In the genomic region with DNA sequence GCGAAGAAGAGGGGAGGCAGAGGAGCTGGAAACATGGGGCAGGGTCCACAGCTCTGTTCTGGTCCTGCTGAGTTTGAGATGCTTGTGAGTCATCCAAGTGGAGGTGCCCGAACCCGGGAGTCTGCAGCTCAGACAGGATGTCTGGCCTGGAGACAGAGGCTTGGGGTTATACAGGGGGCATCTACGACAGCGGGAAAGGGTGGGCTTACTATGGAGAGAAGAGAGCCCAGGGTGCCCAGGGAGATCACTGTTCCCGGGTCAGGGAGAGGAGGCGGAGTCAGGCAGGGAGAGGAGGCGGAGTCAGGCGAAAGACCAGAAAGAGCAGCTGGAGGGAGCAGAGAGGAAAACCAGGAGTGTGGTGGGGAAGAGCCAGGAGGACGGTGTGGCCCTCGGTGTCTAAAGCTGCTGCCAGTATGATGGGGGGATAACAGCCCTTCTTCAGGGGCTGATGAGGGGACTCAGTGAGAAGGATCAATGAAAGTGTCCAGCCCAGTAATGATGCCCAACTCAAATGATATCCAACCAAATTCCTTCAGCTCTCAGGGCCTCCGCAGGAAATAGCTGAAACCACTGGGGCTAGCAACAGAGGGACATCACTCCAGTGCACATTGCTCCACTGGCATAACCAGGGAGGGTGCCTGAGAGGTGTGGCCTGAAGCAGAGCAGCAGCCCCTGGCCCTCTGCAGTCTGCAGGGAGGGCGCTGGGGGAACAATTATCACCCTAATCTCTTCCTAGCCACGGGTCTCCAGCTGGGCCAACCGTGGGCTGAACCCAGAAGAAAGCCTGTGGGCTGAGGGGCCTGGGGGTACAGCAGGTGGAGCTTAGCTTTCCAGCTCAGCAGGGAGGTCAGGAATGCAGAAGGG, we compare ENCODE assay signal across 8 cellular contexts. TPM values are rescaled to one million over a fixed set of nuclear protein-coding genes. Genes with fewer than 3 reads are reported as not detected.
DNase-seq lines count a peak whose midpoint lies in the region; ATAC-seq and TF ChIP-seq lines count a peak whose summit lies in the region.

No MANE protein-coding gene starts in this region.

- no peaks in the 10 kb centered on the region for H3K36me3 ChIP-seq in mesodermal cell (ENCODE audit: control insufficient read depth, insufficient read depth, low read length)
- H3K36me3 ChIP-seq in effector memory CD4-positive, alpha-beta T cell (ENCODE audit: control insufficient read depth, insufficient read depth, low read length) = no peaks in the 10 kb centered on the region

- 9 to 17% methylated on average over 8 to 12 of the region's 15 CpGs for WGBS in mesodermal cell (ENCODE audit: insufficient coverage in 2 of 2), 2 experiments

- no peaks in the 10 kb centered on the region for H3K27me3 ChIP-seq in effector memory CD4-positive, alpha-beta T cell (replicated peaks; ENCODE audit: control insufficient read depth, insufficient read depth, low read length, poor library complexity, severe bottlenecking)

- intact Hi-C loops in Calu3 (cut with micrococcal nuclease; ENCODE audit: unreplicated experiment) = no loop called here

- H3K4me1 Mint-ChIP-seq in Calu3 (ENCODE audit: low read depth, unreplicated experiment) = peaks cover 57% of the 10 kb centered on the region

- no peaks in the 10 kb centered on the region for H3K9me3 ChIP-seq in mesodermal cell (ENCODE audit: control insufficient read depth, low read length)
- H3K9me3 ChIP-seq in effector memory CD4-positive, alpha-beta T cell (ENCODE audit: control insufficient read depth, low read length) = no peaks in the 10 kb centered on the region

- no peak for DNase-seq in Calu3
- DNase-seq in NCI-H2196 (lab: John Stamatoyannopoulos, UW; ENCODE audit: unreplicated experiment) = peak; percentile 59
- DNase-seq in cerebellar cortex (ENCODE audit: low spot score) = peak; percentile 66
- no peak for DNase-seq in epidermal melanocyte (ENCODE audit: insufficient read length, low spot score)
- no peak for DNase-seq in effector memory CD4-positive, alpha-beta T cell
- DNase-seq in inferior parietal cortex (ENCODE audit: extremely low spot score) = no peak

- CTCF ChIA-PET in Calu3 (lab: Charles Lee) = interaction anchor here (1.1 to 3.3 kb wide), 4 partner anchors 9 to 20 kb away, joined by 3 to 21 read pairs (median 6); a partner anchor contains a TSS

- no peak for ATAC-seq in GM18861 (IDR thresholded peaks at IDR 0.05; ENCODE audit: unreplicated experiment)

- H3K4me3 Mint-ChIP-seq in Calu3 (ENCODE audit: low read depth, unreplicated experiment) = peak overlapping the region; percentile 46

- H3K4me1 ChIP-seq in mesodermal cell (ENCODE audit: control insufficient read depth, insufficient read depth, low read length, poor library complexity, severe bottlenecking) = peaks cover 40% of the 10 kb centered on the region
- H3K4me1 ChIP-seq in effector memory CD4-positive, alpha-beta T cell (ENCODE audit: control insufficient read depth, insufficient read depth, low read length, poor library complexity, severe bottlenecking) = peaks cover 43% of the 10 kb centered on the region

- H3K27ac ChIP-seq in mesodermal cell (ENCODE audit: low read depth, low read length, severe bottlenecking) = peak overlapping the region; percentile 73
- no peak overlapping the region for H3K27ac ChIP-seq in effector memory CD4-positive, alpha-beta T cell (ENCODE audit: insufficient read depth, low read length, poor library complexity, severe bottlenecking)

- BruUV-seq in Calu3 (replicated peaks; lab: Mats Ljungman, UMichigan) = no TSS peak

- TF ChIP-seq CTCF in Calu3 (IDR thresholded peaks at IDR 0.05; ENCODE audit: unreplicated experiment) = no peak

- H3K4me3 ChIP-seq in mesodermal cell (ENCODE audit: extremely low read depth, insufficient read depth, low read length, poor library complexity, severe bottlenecking) = no peak overlapping the region
- H3K4me3 ChIP-seq in effector memory CD4-positive, alpha-beta T cell (ENCODE audit: insufficient read depth, low read depth, low read length, poor library complexity, severe bottlenecking) = no peak overlapping the region

- H3K9me3 Mint-ChIP-seq in Calu3 (ENCODE audit: low read depth, unreplicated experiment) = no peaks in the 10 kb centered on the region

- H3K27ac Mint-ChIP-seq in Calu3 (ENCODE audit: unreplicated experiment) = peak overlapping the region; percentile 75

- H3K36me3 Mint-ChIP-seq in Calu3 (ENCODE audit: insufficient read depth, unreplicated experiment) = peaks cover 40% of the 10 kb centered on the region

- no peaks in the 10 kb centered on the region for H3K27me3 Mint-ChIP-seq in Calu3 (ENCODE audit: unreplicated experiment)

RNA-seq across cellular contexts. Expression of a gene that starts 2.6 kb away (rescaled TPM):
- 166 and 169 TPM in 2 replicates for total RNA-seq in Calu3 (2022)
- polyA plus RNA-seq in mesodermal cell (2013, experiment 1 of 2) = 24.9 TPM
- 23.5 TPM for polyA plus RNA-seq in mesodermal cell (2013, experiment 2 of 2)

RNA-seq across cellular contexts. Expression of a gene that starts 9.5 kb away (rescaled TPM):
- 40.7 and 45.3 TPM in 2 replicates for total RNA-seq in Calu3 (2022)
- polyA plus RNA-seq in mesodermal cell (2013, experiment 1 of 2) = 59.5 TPM
- polyA plus RNA-seq in mesodermal cell (2013, experiment 2 of 2) = 49.2 TPM

RNA-seq across cellular contexts. Expression of a gene that starts 11.6 kb away (rescaled TPM):
- 29.8 and 30.6 TPM in 2 replicates for total RNA-seq in Calu3 (2022)
- polyA plus RNA-seq in mesodermal cell (2013, experiment 1 of 2) = 52.9 TPM
- polyA plus RNA-seq in mesodermal cell (2013, experiment 2 of 2) = 41.6 TPM

RNA-seq across cellular contexts. Expression of a gene that starts 15.1 kb away (rescaled TPM):
- total RNA-seq in Calu3 (2022) = 73.7 and 81.0 TPM in 2 replicates
- 18.8 TPM for polyA plus RNA-seq in mesodermal cell (2013, experiment 1 of 2)
- polyA plus RNA-seq in mesodermal cell (2013, experiment 2 of 2) = 18.2 TPM

RNA-seq across cellular contexts. Expression of a gene that starts 34.8 kb away (rescaled TPM):
- 1.2 and 1.4 TPM in 2 replicates for total RNA-seq in Calu3 (2022)
- not detected for polyA plus RNA-seq in mesodermal cell (2013, experiment 1 of 2)
- polyA plus RNA-seq in mesodermal cell (2013, experiment 2 of 2) = not detected

Comparison
In these comparisons a context has a peak if more than half of its experiments do, and no peak if none do; other contexts are left out.
1. DNase-seq: peak in NCI-H2196 (single experiment) and cerebellar cortex (single experiment); none in Calu3 (single experiment), epidermal melanocyte (single experiment), effector memory CD4-positive, alpha-beta T cell (0 of 3) and inferior parietal cortex (single experiment).